8 cellular contexts compared by ENCODE assay signal in the genomic region with DNA sequence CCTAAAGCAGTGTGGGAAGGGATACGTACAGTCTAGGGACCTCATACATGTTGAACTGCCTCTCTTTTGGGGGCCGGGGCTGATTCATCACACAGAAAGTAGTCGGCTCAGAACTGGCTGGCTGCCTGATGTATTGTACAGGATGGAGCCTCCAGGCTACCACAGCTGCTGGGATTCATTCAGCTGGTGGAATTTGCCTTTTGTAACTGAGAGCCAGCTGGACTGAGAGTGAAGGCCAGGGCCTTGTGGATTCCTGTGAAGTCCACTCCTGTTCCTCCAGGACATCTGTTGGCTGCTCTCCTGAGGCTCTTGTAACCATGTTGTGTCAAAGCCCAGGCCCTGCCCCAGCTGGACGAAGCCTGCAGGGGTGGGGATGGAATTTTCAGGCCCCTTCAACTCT.
DNase-seq lines count a peak whose midpoint lies in the region; ATAC-seq, FAIRE-seq and TF ChIP-seq lines count a peak whose summit lies in the region.

No MANE protein-coding gene starts in this region.

- FAIRE-seq in pancreas (lab: Jason Lieb, UNC) = no peak

- peaks cover 4% of the 10 kb centered on the region for H3K36me3 Mint-ChIP-seq in progenitor cell of endocrine pancreas (ENCODE audit: insufficient read depth)

- H3K27me3 ChIP-seq in pancreas = no peaks in the 10 kb centered on the region

- WGBS in pancreas, 2 donors = 31 to 35% methylated on average over 4 of the region's 4 CpGs

- no peaks in the 10 kb centered on the region for H3K9me3 ChIP-seq in pancreas

- intact Hi-C loops in pancreas (cut with DNase I) = no loop called here

- no peaks in the 10 kb centered on the region for H3K27me3 Mint-ChIP-seq in progenitor cell of endocrine pancreas

- H3K9me3 Mint-ChIP-seq in progenitor cell of endocrine pancreas (ENCODE audit: low read depth) = peaks cover 12% of the 10 kb centered on the region

- H3K4me1 Mint-ChIP-seq in progenitor cell of endocrine pancreas (ENCODE audit: low read depth) = peaks cover 2% of the 10 kb centered on the region

- no peaks in the 10 kb centered on the region for H3K36me3 ChIP-seq in pancreas

- no peaks in the 10 kb centered on the region for H3K4me1 ChIP-seq in pancreas

- DNase-seq in Daoy (ENCODE audit: low read depth) = peak; percentile 86
- peak; percentile 88 for DNase-seq in amniotic epithelial cell (ENCODE audit: low read depth)
- peak; percentile 45 for DNase-seq in glomerular visceral epithelial cell (ENCODE audit: extremely low spot score)
- peak in 4 of 6 donors; percentile 27 to 62 (median 54) for DNase-seq in pancreas
- no peak for DNase-seq in KBM-7
- DNase-seq in NCI-H1436 (lab: John Stamatoyannopoulos, UW) = no peak
- DNase-seq in activated effector memory CD4-positive, alpha-beta T cell treated with Interleukin-2 at 50 U/mL for 16 hours = no peak
- no peak for DNase-seq in progenitor cell of endocrine pancreas (ENCODE audit: low spot score, unreplicated experiment)

- TF ChIP-seq CTCF in pancreas (IDR thresholded peaks at IDR 0.05) = no peak
- no peak for TF ChIP-seq CTCF in progenitor cell of endocrine pancreas (IDR thresholded peaks at IDR 0.05; ENCODE audit: unreplicated experiment)

- no peak overlapping the region for H3K4me3 ChIP-seq in pancreas

- no peak overlapping the region for H3K4me3 Mint-ChIP-seq in progenitor cell of endocrine pancreas (ENCODE audit: low read depth)

- in situ Hi-C loops in KBM-7 (cut with MboI; ENCODE audit: low pct_unique_long_range_greater_than_20kb, low sequenced_read_pairs) = no loop called here

- peak; percentile 27 to 84 (median 78) for ATAC-seq in pancreas

- no peak overlapping the region for H3K27ac ChIP-seq in pancreas

- no peak overlapping the region for H3K27ac Mint-ChIP-seq in progenitor cell of endocrine pancreas

Comparison
In these comparisons a context has a peak if more than half of its experiments do, and no peak if none do; other contexts are left out.
1. DNase-seq: peak in Daoy (single experiment), amniotic epithelial cell (single experiment), glomerular visceral epithelial cell (single experiment) and pancreas (4 of 6); none in KBM-7 (single experiment), NCI-H1436 (single experiment), activated effector memory CD4-positive, alpha-beta T cell treated with Interleukin-2 at 50 U/mL for 16 hours (single experiment) and progenitor cell of endocrine pancreas (single experiment).